ENCODE assay signal across 20 cellular contexts in genomic region chr19:40941481-40942219, GRCh38. TPM values are rescaled to one million over a fixed set of nuclear protein-coding genes. Genes with fewer than 3 reads are reported as not detected.
A peak's percentile ranks its signal among the peaks of the same experiment; 100 is the strongest.
DNase-seq lines count a peak whose midpoint lies in the region; ATAC-seq, FAIRE-seq and TF ChIP-seq lines count a peak whose summit lies in the region.
"Had no signal": no experiment of that assay in that cellular context is flagged by ENCODE, and none has a peak within 500 bp of the region (broad histone marks: within the 10 kb centered on the region; RNA-seq: fewer than 3 reads in every experiment).

No MANE protein-coding gene starts in this region.

- H3K18ac ChIP-seq in IMR-90 (ENCODE audit: low read depth, low read length) (no peak overlapping the region), mesenchymal stem cell (ENCODE audit: low read depth in 1 of 2, low read length in 2 of 2) (no peak overlapping the region)

- H3K79me2 ChIP-seq in ACC112 (ENCODE audit: control insufficient read depth, insufficient read depth, low read length, unreplicated experiment): no peaks in the 10 kb centered on the region
- H3K79me2 ChIP-seq in endothelial cell of umbilical vein (ENCODE audit: control insufficient read depth, insufficient read depth, low read length): no peaks in the 10 kb centered on the region

- no peak overlapping the region for H3K27ac Mint-ChIP-seq in activated CD4-positive, alpha-beta memory T cell treated with anti-CD3 and anti-CD28 coated beads for 36 hours
- H3K27ac Mint-ChIP-seq: CD4-positive, alpha-beta T cell; H9 had no signal

- H3K27ac ChIP-seq in ACC112 (ENCODE audit: low read depth, low read length) (peak overlapping the region; percentile 23; the same call in 1 of the 2 replicates), IMR-90 (ENCODE audit: insufficient read depth, low read length) (no peak overlapping the region), endothelial cell of umbilical vein (ENCODE audit: insufficient read depth, low read depth, low read length) (peak overlapping the region; percentile 27), mesenchymal stem cell (ENCODE audit: low read length, poor library complexity, severe bottlenecking) (no peak overlapping the region)
- H3K27ac ChIP-seq: C4-2B had no signal

- H3K36me3 ChIP-seq in ACC112 (ENCODE audit: insufficient read depth, low read length) (no peaks in the 10 kb centered on the region), IMR-90 (ENCODE audit: control insufficient read depth, insufficient read depth, low read length) (no peaks in the 10 kb centered on the region), endothelial cell of umbilical vein (ENCODE audit: control insufficient read depth in 2 of 2, extremely low read depth in 1 of 2, insufficient read depth in 2 of 2, low read length in 2 of 2) (no peaks in the 10 kb centered on the region), mesenchymal stem cell (ENCODE audit: control insufficient read depth in 1 of 2, insufficient read depth in 2 of 2, low read depth in 1 of 2, low read length in 2 of 2) (no peaks in the 10 kb centered on the region)

- no peak overlapping the region for H2BK5ac ChIP-seq in IMR-90 (ENCODE audit: low read depth, low read length, poor library complexity, severe bottlenecking)
- no peak overlapping the region for H2BK5ac ChIP-seq in mesenchymal stem cell (ENCODE audit: low read depth, low read length, poor library complexity, severe bottlenecking)

- 23% methylated on average over 4 of the region's 9 CpGs; no CpG with 5 or more reads in 1 of the 2 experiments for WGBS in IMR-90 (ENCODE audit: extremely low coverage in 2 of 2, insufficient read length in 1 of 2), 2 experiments
- WGBS in mesenchymal stem cell: 81% methylated on average over 9 of the region's 9 CpGs

- CTCF ChIA-PET in IMR-90 (lab: Yijun Ruan, JAX) (no interaction called here), endothelial cell of umbilical vein (lab: Charles Lee) (interaction anchor here (0.6 kb wide), 1 partner anchor 22 kb away, joined by 3 read pairs; no protein-coding TSS in a partner anchor)
- CTCF ChIA-PET in activated CD4-positive, alpha-beta memory T cell treated with anti-CD3 and anti-CD28 coated beads for 36 hours (lab: Charles Lee): no interaction called here

- H3K4me1 ChIP-seq in ACC112 (ENCODE audit: control insufficient read depth, insufficient read depth, low read length, unreplicated experiment) (peaks cover 4% of the 10 kb centered on the region), IMR-90 (ENCODE audit: control insufficient read depth, insufficient read depth, low read length) (no peaks in the 10 kb centered on the region), endothelial cell of umbilical vein (ENCODE audit: control insufficient read depth, extremely low read depth, insufficient read depth, low read length) (peaks cover 22% of the 10 kb centered on the region), mesenchymal stem cell (ENCODE audit: control insufficient read depth, insufficient read depth, low read depth, low read length) (no peaks in the 10 kb centered on the region)
- H3K4me1 ChIP-seq: Caco-2 had no signal

- intact Hi-C loops in IMR-90 (cut with micrococcal nuclease) (no loop called here), endothelial cell of umbilical vein (cut with micrococcal nuclease) (no loop called here)
- intact Hi-C loops in activated CD4-positive, alpha-beta memory T cell treated with anti-CD3 and anti-CD28 coated beads for 36 hours (cut with micrococcal nuclease): no loop called here

- H3K27me3 Mint-ChIP-seq in activated CD4-positive, alpha-beta memory T cell treated with anti-CD3 and anti-CD28 coated beads for 36 hours: peaks cover 14% of the 10 kb centered on the region

- in situ Hi-C loops in IMR-90 (cut with MboI; ENCODE audit: low sequenced_read_pairs): no loop called here

- H3K9ac ChIP-seq in IMR-90 (ENCODE audit: low read depth, low read length) (no peak overlapping the region), endothelial cell of umbilical vein (replicated peaks; ENCODE audit: extremely low read depth, insufficient read depth, low read length) (no peak overlapping the region), mesenchymal stem cell (ENCODE audit: low read length) (no peak overlapping the region)

- H3K9me3 ChIP-seq in IMR-90 (ENCODE audit: control insufficient read depth, insufficient read depth, low read length) (peaks cover 2% of the 10 kb centered on the region; the same call in 1 of the 2 replicates), endothelial cell of umbilical vein (replicated peaks; ENCODE audit: control insufficient read depth, insufficient read depth, low read length) (no peaks in the 10 kb centered on the region), mesenchymal stem cell (ENCODE audit: control insufficient read depth, low read length) (peaks cover 3% of the 10 kb centered on the region)

- no peaks in the 10 kb centered on the region for H3K9me3 Mint-ChIP-seq in activated CD4-positive, alpha-beta memory T cell treated with anti-CD3 and anti-CD28 coated beads for 36 hours
- H3K9me3 Mint-ChIP-seq: CD4-positive, alpha-beta T cell had no signal

- no peak overlapping the region for H2AK9ac ChIP-seq in IMR-90 (replicated peaks; ENCODE audit: low read depth, low read length, poor library complexity)

- TF ChIP-seq RAD21 in IMR-90 (IDR thresholded peaks at IDR 0.05; ENCODE audit: low read length): no peak

- H3K4me2 ChIP-seq in IMR-90 (ENCODE audit: low read depth, low read length) (no peak overlapping the region), endothelial cell of umbilical vein (ENCODE audit: insufficient read depth, low read length) (no peak overlapping the region), mesenchymal stem cell (ENCODE audit: low read length, poor library complexity, severe bottlenecking) (no peak overlapping the region)

- TF ChIP-seq CTCF in IMR-90 (conservative IDR thresholded peaks at IDR 0.05; ENCODE audit: low read depth, low read length): no peak
- TF ChIP-seq CTCF in endothelial cell of umbilical vein (IDR thresholded peaks at IDR 0.05; ENCODE audit: extremely low read depth in 1 of 2, insufficient read depth in 1 of 2, low read depth in 1 of 2, low read length in 2 of 2): no peak

- H2BK20ac ChIP-seq in IMR-90 (ENCODE audit: low read depth, low read length): no peak overlapping the region

- no peaks in the 10 kb centered on the region for H4K20me1 ChIP-seq in IMR-90 (ENCODE audit: insufficient read depth, low read length)
- no peaks in the 10 kb centered on the region for H4K20me1 ChIP-seq in endothelial cell of umbilical vein (replicated peaks; ENCODE audit: control insufficient read depth, extremely low read depth, insufficient read depth, low read length)

- dilution Hi-C loops in IMR-90 (cut with HindIII; ENCODE audit: low sequenced_read_pairs, unreplicated experiment) (no loop called here), endothelial cell of umbilical vein (cut with MboI; ENCODE audit: extremely low pct_ligation_motif_present, low sequenced_read_pairs) (no loop called here)

- no peaks in the 10 kb centered on the region for H3K36me3 Mint-ChIP-seq in activated CD4-positive, alpha-beta memory T cell treated with anti-CD3 and anti-CD28 coated beads for 36 hours

- H3K23ac ChIP-seq in IMR-90 (ENCODE audit: low read depth, low read length): no peak overlapping the region
- peak overlapping the region in 1 of 2 experiments; percentile 89 for H3K23ac ChIP-seq in mesenchymal stem cell (ENCODE audit: low read length in 2 of 2)

- H3K27me3 ChIP-seq in ACC112 (ENCODE audit: insufficient read depth, low read length) (no peaks in the 10 kb centered on the region), IMR-90 (ENCODE audit: control insufficient read depth, insufficient read depth, low read length) (no peaks in the 10 kb centered on the region; the same call in 1 of the 2 replicates), endothelial cell of umbilical vein (ENCODE audit: control insufficient read depth in 2 of 2, insufficient read depth in 2 of 2, low read length in 2 of 2) (no peaks in the 10 kb centered on the region), mesenchymal stem cell (ENCODE audit: control insufficient read depth in 1 of 2, insufficient read depth in 1 of 2, low read length in 2 of 2) (peaks cover under 1 to 15% of the 10 kb centered on the region in 2 experiments)

- H2AK5ac ChIP-seq in IMR-90 (ENCODE audit: low read depth, low read length) (no peak overlapping the region), mesenchymal stem cell (ENCODE audit: low read length, severe bottlenecking) (no peak overlapping the region)

- H2BK12ac ChIP-seq in mesenchymal stem cell (ENCODE audit: low read length in 2 of 2): no peak overlapping the region

- H3K4me3 ChIP-seq in ACC112 (ENCODE audit: low read depth, low read length) (no peak overlapping the region), IMR-90 (ENCODE audit: insufficient read depth, low read depth, low read length) (no peak overlapping the region), endothelial cell of umbilical vein (replicated peaks in 1 of 3; ENCODE audit: insufficient read depth in 1 of 3, low read depth in 1 of 3, low read length in 3 of 3) (no peak overlapping the region), mesenchymal stem cell (ENCODE audit: insufficient read depth in 1 of 2, low read depth in 1 of 2, low read length in 2 of 2) (no peak overlapping the region)

- H4K8ac ChIP-seq in IMR-90 (ENCODE audit: low read depth in 2 of 2, low read length in 2 of 2) (no peak overlapping the region), mesenchymal stem cell (ENCODE audit: low read length) (no peak overlapping the region)

- H2AFZ ChIP-seq in ACC112 (ENCODE audit: low read length, unreplicated experiment) (no peak overlapping the region), IMR-90 (replicated peaks; ENCODE audit: low read length, poor library complexity) (no peak overlapping the region), endothelial cell of umbilical vein (ENCODE audit: low read depth, low read length) (peak overlapping the region; percentile 18), mesenchymal stem cell (ENCODE audit: low read depth, low read length) (peak overlapping the region; percentile 42)

- ATAC-seq in IMR-90 (ENCODE audit: low read depth): no peak

- no peaks in the 10 kb centered on the region for H3K79me1 ChIP-seq in IMR-90 (ENCODE audit: low read depth in 1 of 2, low read length in 2 of 2)
- H3K79me1 ChIP-seq in mesenchymal stem cell (replicated peaks; ENCODE audit: low read length, poor library complexity, severe bottlenecking): no peaks in the 10 kb centered on the region

- H3K14ac ChIP-seq in IMR-90 (replicated peaks; ENCODE audit: low read depth, low read length) (no peak overlapping the region), mesenchymal stem cell (ENCODE audit: low read length in 2 of 2) (no peak overlapping the region)

- H3K4ac ChIP-seq in IMR-90 (ENCODE audit: low read depth, low read length): no peak overlapping the region
- no peak overlapping the region for H3K4ac ChIP-seq in mesenchymal stem cell (ENCODE audit: low read depth in 1 of 2, low read length in 2 of 2)

- H3K9me1 ChIP-seq in IMR-90 (ENCODE audit: insufficient read depth, low read length) (no peaks in the 10 kb centered on the region), endothelial cell of umbilical vein (replicated peaks; ENCODE audit: control insufficient read depth, extremely low read depth, insufficient read depth, low read length) (no peaks in the 10 kb centered on the region)

- H3K56ac ChIP-seq in IMR-90 (ENCODE audit: extremely low read depth, insufficient read depth, low read length): no peak overlapping the region

- H2BK15ac ChIP-seq in IMR-90 (ENCODE audit: low read depth, low read length): no peak overlapping the region
- H2BK15ac ChIP-seq in mesenchymal stem cell (ENCODE audit: low read depth, poor library complexity, severe bottlenecking): no peak overlapping the region

- POLR2A ChIA-PET in IMR-90 (lab: Charles Lee; ENCODE audit: unreplicated experiment): no interaction called here
- POLR2A ChIA-PET in endothelial cell of umbilical vein (lab: Charles Lee): no interaction called here
- POLR2A ChIA-PET in activated CD4-positive, alpha-beta memory T cell treated with anti-CD3 and anti-CD28 coated beads for 36 hours (lab: Charles Lee): no interaction called here

- TF ChIP-seq POLR2A in IMR-90 (IDR thresholded peaks at IDR 0.05; ENCODE audit: low read depth, low read length): no peak
- no peak for TF ChIP-seq POLR2A in endothelial cell of umbilical vein (IDR thresholded peaks at IDR 0.05; ENCODE audit: low read depth, low read length)
- TF ChIP-seq POLR2A in erythroblast (IDR thresholded peaks at IDR 0.05; ENCODE audit: low read length): no peak

- BruUV-seq in IMR-90 (replicated peaks; lab: Mats Ljungman, UMichigan): TSS peak; percentile 81
- no TSS peak for BruUV-seq in endothelial cell of umbilical vein (replicated peaks; lab: Mats Ljungman, UMichigan)

- H2BK120ac ChIP-seq in IMR-90 (ENCODE audit: low read depth, low read length) (no peak overlapping the region), mesenchymal stem cell (ENCODE audit: low read depth, low read length) (no peak overlapping the region)

- no peak overlapping the region for H4K5ac ChIP-seq in IMR-90 (ENCODE audit: low read depth, low read length)

- no peak overlapping the region for H3K4me3 Mint-ChIP-seq in activated CD4-positive, alpha-beta memory T cell treated with anti-CD3 and anti-CD28 coated beads for 36 hours
- H3K4me3 Mint-ChIP-seq: CD4-positive, alpha-beta T cell; H9 had no signal

- peaks cover 7% of the 10 kb centered on the region for H3K4me1 Mint-ChIP-seq in activated CD4-positive, alpha-beta memory T cell treated with anti-CD3 and anti-CD28 coated beads for 36 hours (ENCODE audit: low read depth)

- DNase-seq in IMR-90 (no peak), endothelial cell of umbilical vein (ENCODE audit: low read depth, low spot score) (no peak), mesenchymal stem cell (no peak), erythroblast (lab: John Stamatoyannopoulos, UW) (no peak), SW 1271 (lab: John Stamatoyannopoulos, UW) (no peak)
- no peak for DNase-seq in activated CD4-positive, alpha-beta memory T cell treated with anti-CD3 and anti-CD28 coated beads for 36 hours
- DNase-seq: AML-193; Caco-2; CD4-positive, alpha-beta T cell; H9; KBM-7 had no signal

- H4K91ac ChIP-seq in IMR-90 (ENCODE audit: insufficient read depth, low read depth, low read length) (no peak overlapping the region), mesenchymal stem cell (ENCODE audit: low read length) (no peak overlapping the region)

- FAIRE-seq in endothelial cell of umbilical vein (lab: Jason Lieb, UNC): no peak
- FAIRE-seq: D721Med, G401.6, GM12891 had no signal

RNA-seq across cellular contexts. Expression of gene CYP2B6, which starts 49.4 kb away (rescaled TPM):
- not detected in 2 replicates for total RNA-seq in IMR-90 (2012; rRNA removed)
- not detected in 2 replicates for polyA plus RNA-seq in IMR-90 (2012; rRNA removed)
- polyA plus RNA-seq in IMR-90 (2012; cell fraction: cytosol; rRNA removed): not detected in 2 replicates
- polyA plus RNA-seq in IMR-90 (2012; cell fraction: nucleus; rRNA removed; ENCODE audit: low replicate concordance): not detected in 2 replicates
- total RNA-seq in endothelial cell of umbilical vein: not detected in 2 replicates
- not detected in 2 replicates for polyA plus RNA-seq in endothelial cell of umbilical vein
- not detected in 2 replicates for polyA plus RNA-seq in endothelial cell of umbilical vein (2011; cell fraction: cytosol; rRNA removed)
- polyA plus RNA-seq in endothelial cell of umbilical vein (2011; cell fraction: nucleus; rRNA removed): not detected in 2 replicates
- polyA plus RNA-seq in endothelial cell of umbilical vein (2012): not detected in 2 replicates
- not detected in 2 replicates for polyA minus RNA-seq in endothelial cell of umbilical vein
- polyA minus RNA-seq in endothelial cell of umbilical vein (2011; cell fraction: cytosol; rRNA and poly(A)+ RNA removed): not detected
- not detected in 2 replicates for polyA minus RNA-seq in endothelial cell of umbilical vein (2011; cell fraction: nucleus; rRNA and poly(A)+ RNA removed)
- polyA plus RNA-seq in mesenchymal stem cell (2013, experiment 1 of 2): not detected
- not detected for polyA plus RNA-seq in mesenchymal stem cell (2013, experiment 2 of 2)
- total RNA-seq in activated CD4-positive, alpha-beta memory T cell treated with anti-CD3 and anti-CD28 coated beads for 36 hours: not detected
- total RNA-seq: A172; CD4-positive, alpha-beta T cell had no signal
- polyA plus RNA-seq: BJ had no signal

RNA-seq across cellular contexts. Expression of gene CYP2A7, which starts 59.6 kb away (rescaled TPM):
- total RNA-seq in IMR-90 (2012; rRNA removed) (not detected in 2 replicates), endothelial cell of umbilical vein (not detected in 2 replicates)
- polyA plus RNA-seq in IMR-90 (2012; rRNA removed) (not detected in 2 replicates), endothelial cell of umbilical vein (not detected in 2 replicates)
- polyA plus RNA-seq in IMR-90 (2012; cell fraction: cytosol; rRNA removed): not detected in 2 replicates
- not detected in 2 replicates for polyA plus RNA-seq in IMR-90 (2012; cell fraction: nucleus; rRNA removed; ENCODE audit: low replicate concordance)
- not detected in 2 replicates for polyA plus RNA-seq in endothelial cell of umbilical vein (2011; cell fraction: cytosol; rRNA removed)
- not detected in 2 replicates for polyA plus RNA-seq in endothelial cell of umbilical vein (2011; cell fraction: nucleus; rRNA removed)
- polyA plus RNA-seq in endothelial cell of umbilical vein (2012): not detected in 2 replicates
- polyA minus RNA-seq in endothelial cell of umbilical vein: not detected in 2 replicates
- not detected for polyA minus RNA-seq in endothelial cell of umbilical vein (2011; cell fraction: cytosol; rRNA and poly(A)+ RNA removed)
- polyA minus RNA-seq in endothelial cell of umbilical vein (2011; cell fraction: nucleus; rRNA and poly(A)+ RNA removed): not detected in 2 replicates
- not detected for polyA plus RNA-seq in mesenchymal stem cell (2013, experiment 1 of 2)
- not detected for polyA plus RNA-seq in mesenchymal stem cell (2013, experiment 2 of 2)
- total RNA-seq in activated CD4-positive, alpha-beta memory T cell treated with anti-CD3 and anti-CD28 coated beads for 36 hours: not detected
- total RNA-seq: A172; Caco-2; CD4-positive, alpha-beta T cell; H1; H9; HT-29 had no signal
- polyA plus RNA-seq: BJ had no signal

Comparison
In these comparisons a context has a peak if more than half of its experiments do, and no peak if none do; other contexts are left out.
1. H2AFZ ChIP-seq: peak in endothelial cell of umbilical vein (single experiment) and mesenchymal stem cell (single experiment); none in ACC112 (single experiment) and IMR-90 (single experiment).
2. H3K27ac ChIP-seq: peak in ACC112 (single experiment) and endothelial cell of umbilical vein (single experiment); none in IMR-90 (single experiment) and mesenchymal stem cell (single experiment).